In the genomic region with DNA sequence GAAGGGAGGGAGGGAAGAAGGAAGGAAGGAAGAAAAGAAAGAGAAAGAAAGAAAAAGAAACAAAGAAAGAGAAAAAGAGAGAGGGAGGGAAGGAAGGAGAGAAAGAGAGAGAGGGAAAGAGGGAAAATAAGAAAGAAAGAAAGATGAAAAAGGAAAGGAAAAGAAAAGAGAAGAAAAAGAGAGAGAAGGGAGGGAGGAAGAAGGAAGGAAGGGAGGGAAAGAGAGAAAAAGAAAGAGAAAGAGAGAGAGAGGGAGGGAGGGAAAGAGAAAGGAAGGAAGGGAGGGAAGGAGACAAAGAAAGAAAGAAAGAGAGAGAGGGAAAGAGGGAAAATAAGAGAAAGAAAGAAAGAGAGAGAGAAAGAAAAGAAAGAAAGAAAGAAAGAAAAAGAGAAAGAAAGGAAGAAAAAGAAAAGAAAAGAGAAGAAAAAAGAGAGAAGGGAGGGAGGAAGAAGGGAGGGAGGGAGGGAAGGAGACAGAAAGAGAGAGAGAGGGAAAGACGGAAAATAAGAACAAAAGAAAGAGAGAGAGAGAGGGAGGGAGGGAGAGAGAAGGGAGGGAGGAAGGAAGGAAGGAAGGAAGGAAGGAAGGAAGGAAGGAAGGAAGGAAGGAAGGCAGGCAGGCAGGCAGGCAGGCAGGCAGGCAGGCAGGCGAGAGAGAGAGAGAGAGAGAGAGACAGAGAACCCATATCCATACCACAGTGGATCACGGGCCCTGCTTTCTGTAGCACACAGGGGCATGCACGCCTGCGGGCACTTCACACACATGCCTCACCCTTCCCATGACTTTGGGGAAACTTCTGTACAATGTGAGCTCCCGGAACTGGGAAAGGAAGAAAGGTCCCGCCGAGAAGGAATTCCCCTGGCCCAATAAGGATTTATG, we compare ENCODE assay signal across 18 cellular contexts. TPM values are rescaled to one million over a fixed set of nuclear protein-coding genes. Genes with fewer than 3 reads are reported as not detected.
DNase-seq lines count a peak whose midpoint lies in the region; ATAC-seq lines count a peak whose summit lies in the region.
"Had no signal": no experiment of that assay in that cellular context is flagged by ENCODE, and none has a peak within 500 bp of the region (broad histone marks: within the 10 kb centered on the region; RNA-seq: fewer than 3 reads in every experiment).

No MANE protein-coding gene starts in this region.

- ATAC-seq in left cardiac atrium: peak; percentile 20 to 22

- H3K9me3 ChIP-seq in adipocyte (ENCODE audit: control insufficient read depth, low read length): no peaks in the 10 kb centered on the region
- H3K9me3 ChIP-seq: adrenal gland, psoas muscle, tibial nerve had no signal

- H3K36me3 ChIP-seq in adipocyte (ENCODE audit: control insufficient read depth, insufficient read depth, low read length, severe bottlenecking): no peaks in the 10 kb centered on the region
- H3K36me3 ChIP-seq: adrenal gland, tibial nerve had no signal

- peak; percentile 20 for DNase-seq in EH (ENCODE audit: low read depth)
- DNase-seq in adipocyte (ENCODE audit: low read depth): no peak
- peak; percentile 15 for DNase-seq in left cardiac atrium
- DNase-seq in renal cortical epithelial cell (ENCODE audit: low read depth): peak; percentile 53
- DNase-seq in activated CD4-positive, CD25-positive, alpha-beta regulatory T cell treated with anti-CD3 and anti-CD28 coated beads, Interleukin-2, amount 50 U/mL, for 72 hours: no peak
- DNase-seq in cerebellar nuclear complex (lab: John Stamatoyannopoulos, UW): no peak
- DNase-seq in NCI-H2081 (lab: John Stamatoyannopoulos, UW): no peak
- DNase-seq in DMS 273 treated with DMSO at 0.1 percent for 48 hours (lab: John Stamatoyannopoulos, UW): no peak
- DNase-seq: activated CD4-positive, alpha-beta memory T cell treated with anti-CD3 and anti-CD28 coated beads for 36 hours; adrenal gland; erythroblast; MM.1S; naive B cell; NCI-H187 treated with DMSO at 0.1 percent for 48 hours had no signal

- H3K9ac ChIP-seq in adipocyte (ENCODE audit: low read length): peak overlapping the region; percentile 12

- intact Hi-C loops in left cardiac atrium (cut with DNase I): no loop called here

- no peak overlapping the region for H3K4me3 ChIP-seq in adipocyte (ENCODE audit: low read length)
- H3K4me3 ChIP-seq: adrenal gland, hepatocyte, psoas muscle, tibial nerve had no signal

- peaks cover 24% of the 10 kb centered on the region for H3K27me3 ChIP-seq in adipocyte (replicated peaks; ENCODE audit: control insufficient read depth, insufficient read depth, low read length)
- H3K27me3 ChIP-seq: adrenal gland, hepatocyte had no signal

- H3K4me1 ChIP-seq in adipocyte (ENCODE audit: control insufficient read depth, insufficient read depth, low read length): peaks cover 29% of the 10 kb centered on the region
- H3K4me1 ChIP-seq: psoas muscle had no signal

RNA-seq across cellular contexts. Expression of gene ADCY5, which starts 52.5 kb away (rescaled TPM):
- total RNA-seq in left cardiac atrium: 100 to 1,000 TPM; 104 to 134 TPM
- 0.52 and 0.99 TPM in 2 replicates for total RNA-seq in renal cortical epithelial cell
- total RNA-seq: activated CD4-positive, alpha-beta memory T cell treated with anti-CD3 and anti-CD28 coated beads for 36 hours; NCI-H460 had no signal

Comparison
In these comparisons a context has a peak if more than half of its experiments do, and no peak if none do; other contexts are left out.
1. DNase-seq: peak in EH (single experiment), left cardiac atrium (single experiment) and renal cortical epithelial cell (single experiment); none in adipocyte (single experiment), activated CD4-positive, CD25-positive, alpha-beta regulatory T cell treated with anti-CD3 and anti-CD28 coated beads, Interleukin-2, amount 50 U/mL, for 72 hours (single experiment), cerebellar nuclear complex (0 of 2), NCI-H2081 (0 of 2) and DMS 273 treated with DMSO at 0.1 percent for 48 hours (single experiment).
2. RNA of gene ADCY5, which starts 52.5 kb away (total RNA-seq): 104 to 134 TPM in left cardiac atrium; 0.52 to 0.99 TPM in renal cortical epithelial cell; every median in the first group is over 10 times any median in the second.